Comparison of ENCODE assay signal across 8 cellular contexts in genomic region chr14:93655078-93655750, GRCh38.
DNase-seq lines count a peak whose midpoint lies in the region; ATAC-seq, FAIRE-seq and TF ChIP-seq lines count a peak whose summit lies in the region.

No MANE protein-coding gene starts in this region.

- H3K9me1 ChIP-seq in K562 (ENCODE audit: control insufficient read depth, insufficient read depth, low read length) (no peaks in the 10 kb centered on the region), keratinocyte (ENCODE audit: control insufficient read depth, extremely low read depth, insufficient read depth, low read length) (no peaks in the 10 kb centered on the region)

- DNase-seq in AG09319 (ENCODE audit: extremely low read depth, low read depth) = peak; percentile 12
- no peak for DNase-seq in GM12891 (ENCODE audit: insufficient read length, low spot score)
- peak; percentile 13 for DNase-seq in NCI-H226
- peak; percentile 15 to 43 (median 23) for DNase-seq in K562 (ENCODE audit: extremely low read depth in 1 of 4, low spot score in 3 of 4)
- DNase-seq in keratinocyte (ENCODE audit: low read depth, low spot score) = no peak
- no peak for DNase-seq in aorta
- DNase-seq in activated CD8-positive, alpha-beta memory T cell treated with anti-CD3 and anti-CD28 coated beads, Interleukin-2, amount 50 U/mL, for 4 hours = no peak

- intact Hi-C loops in K562 (cut with micrococcal nuclease) = loop anchor here (2.0 to 5.0 kb wide), 3 partner anchors 238 to 347 kb away; no protein-coding TSS in a partner anchor
- intact Hi-C loops in aorta (cut with DNase I) = loop anchor here (1.0 to 5.0 kb wide), 4 partner anchors 134 to 252 kb away; partner anchors contain the start of gene PRIMA1 (in 2 of the 2)

- POLR2A ChIA-PET in K562 (lab: Yijun Ruan, JAX) = no interaction called here

- no peak overlapping the region for H3K4me2 ChIP-seq in K562 (ENCODE audit: insufficient read depth, low read length)
- no peak overlapping the region for H3K4me2 ChIP-seq in keratinocyte (ENCODE audit: control insufficient read depth, extremely low read depth, insufficient read depth, low read depth, low read length)

- H4K20me1 ChIP-seq in K562 (replicated peaks; ENCODE audit: control insufficient read depth, insufficient read depth, low read length) (no peaks in the 10 kb centered on the region), keratinocyte (ENCODE audit: control insufficient read depth, extremely low read depth, insufficient read depth, low read length) (no peaks in the 10 kb centered on the region)

- no TSS peak for BruUV-seq in K562 (replicated peaks; lab: Mats Ljungman, UMichigan)

- H3K4me3 ChIP-seq in K562 (no peak overlapping the region), keratinocyte (ENCODE audit: control insufficient read depth in 2 of 3, extremely low read depth in 1 of 3, insufficient read depth in 2 of 3, low read depth in 1 of 3, low read length in 3 of 3) (no peak overlapping the region), aorta (ENCODE audit: low read length in 2 of 2) (no peak overlapping the region)

- dilution Hi-C loops in keratinocyte (cut with MboI; ENCODE audit: extremely low pct_ligation_motif_present, low sequenced_read_pairs) = loop anchor here (25.0 kb wide), 1 partner anchor 257 kb away; no protein-coding TSS in a partner anchor

- H3K4me1 ChIP-seq in K562 (replicated peaks in 1 of 2; ENCODE audit: control insufficient read depth in 2 of 2, insufficient read depth in 2 of 2, low read length in 2 of 2) = no peaks in the 10 kb centered on the region
- H3K4me1 ChIP-seq in keratinocyte (ENCODE audit: control insufficient read depth, extremely low read depth, insufficient read depth, low read length) = no peaks in the 10 kb centered on the region
- no peaks in the 10 kb centered on the region for H3K4me1 ChIP-seq in aorta (ENCODE audit: control insufficient read depth in 1 of 2, insufficient read depth in 2 of 2, low read length in 2 of 2)

- TF ChIP-seq CTCF in AG09319 (IDR thresholded peaks at IDR 0.05; ENCODE audit: low read depth, low read length) (peak; percentile 48), K562 (IDR thresholded peaks at IDR 0.05 in 2 of 3, conservative IDR thresholded peaks at IDR 0.05 in 1 of 3; ENCODE audit: insufficient read depth in 2 of 3, low read depth in 1 of 3, low read length in 3 of 3) (peak; percentile 45 to 55 (median 50); a peak in 5 of 6 replicates), keratinocyte (optimal IDR thresholded peaks at IDR 0.05 in 1 of 3, IDR thresholded peaks at IDR 0.05 in 1 of 3, conservative IDR thresholded peaks at IDR 0.05 in 1 of 3; ENCODE audit: extremely low read depth in 1 of 3, insufficient read depth in 2 of 3, low read length in 3 of 3) (peak; percentile 32 to 52 (median 47))

- H3K27ac ChIP-seq in K562 (ENCODE audit: extremely low read depth, low read depth, low read length) (no peak overlapping the region), keratinocyte (ENCODE audit: control insufficient read depth, insufficient read depth, low read length) (no peak overlapping the region), aorta (ENCODE audit: low read depth in 1 of 2, low read length in 2 of 2) (no peak overlapping the region)

- H3K79me2 ChIP-seq in K562 (ENCODE audit: control insufficient read depth, insufficient read depth, low read length) (no peaks in the 10 kb centered on the region), keratinocyte (ENCODE audit: control insufficient read depth, insufficient read depth, low read length) (no peaks in the 10 kb centered on the region)

- H3K9ac ChIP-seq in K562 (ENCODE audit: insufficient read depth in 1 of 2, low read depth in 2 of 2, low read length in 2 of 2) (no peak overlapping the region), keratinocyte (ENCODE audit: control insufficient read depth, extremely low read depth, insufficient read depth, low read length) (no peak overlapping the region)

- no peaks in the 10 kb centered on the region for H3K36me3 ChIP-seq in K562 (ENCODE audit: control insufficient read depth, insufficient read depth, low read length)
- H3K36me3 ChIP-seq in keratinocyte (ENCODE audit: control insufficient read depth in 2 of 2, extremely low read depth in 1 of 2, insufficient read depth in 2 of 2, low read length in 2 of 2) = no peaks in the 10 kb centered on the region
- no peaks in the 10 kb centered on the region for H3K36me3 ChIP-seq in aorta (ENCODE audit: control insufficient read depth in 1 of 2, insufficient read depth in 2 of 2, low read length in 1 of 2)

- no peaks in the 10 kb centered on the region for H3K9me3 ChIP-seq in K562 (replicated peaks; ENCODE audit: control insufficient read depth, insufficient read depth, low read depth, low read length)
- H3K9me3 ChIP-seq in keratinocyte (ENCODE audit: control insufficient read depth, low read depth, low read length) = no peaks in the 10 kb centered on the region
- H3K9me3 ChIP-seq in aorta (ENCODE audit: control insufficient read depth, low read length) = no peaks in the 10 kb centered on the region

- TF ChIP-seq RAD21 in K562 (CRISPR knock-in tag; conservative IDR thresholded peaks at IDR 0.05 in 1 of 2, IDR thresholded peaks at IDR 0.05 in 1 of 2) = peak; percentile 38 to 57

- H3K27me3 ChIP-seq in K562 (ENCODE audit: control insufficient read depth in 2 of 2, insufficient read depth in 2 of 2, low read length in 2 of 2) = no peaks in the 10 kb centered on the region
- H3K27me3 ChIP-seq in keratinocyte (ENCODE audit: control insufficient read depth, extremely low read depth, insufficient read depth, low read length) = no peaks in the 10 kb centered on the region
- H3K27me3 ChIP-seq in aorta (ENCODE audit: control insufficient read depth in 1 of 2, insufficient read depth in 2 of 2, low read length in 1 of 2) = no peaks in the 10 kb centered on the region

- CTCF ChIA-PET in K562 (lab: Yijun Ruan, JAX; ENCODE audit: low intra/inter-chr PET ratio) = interaction anchor here (0.6 kb wide), 2 partner anchors 28 to 580 kb away, joined by 3 read pairs; no protein-coding TSS in a partner anchor

- 5% methylated on average over 9 of the region's 10 CpGs for WGBS in K562 (ENCODE audit: insufficient coverage, low coverage, missing lambda C conversion rate)
- 34 to 39% methylated on average over 10 of the region's 10 CpGs for WGBS in aorta, 2 donors

- no peak for TF ChIP-seq EP300 in K562 (IDR thresholded peaks at IDR 0.05; ENCODE audit: low read length)

- in situ Hi-C loops in K562 (cut with MboI) = loop anchor here (10.0 to 25.0 kb wide), 2 partner anchors 230 to 532 kb away; no protein-coding TSS in a partner anchor

- H2AFZ ChIP-seq in K562 (ENCODE audit: low read depth, low read length) (no peak overlapping the region), keratinocyte (ENCODE audit: control insufficient read depth, low read length) (no peak overlapping the region)

- FAIRE-seq in GM12891 (lab: Jason Lieb, UNC) = peak; percentile 64
- FAIRE-seq in K562 (lab: Jason Lieb, UNC) = no peak
- FAIRE-seq in keratinocyte (lab: Jason Lieb, UNC) = no peak

- TF ChIP-seq POLR2A in GM12891 (IDR thresholded peaks at IDR 0.05; ENCODE audit: low read depth, low read length) (no peak), K562 (conservative IDR thresholded peaks at IDR 0.05) (no peak)

- ATAC-seq in K562 = peak; percentile 63; the same call in 2 of the 3 replicates
- ATAC-seq in aorta (ENCODE audit: low FRiP score) = peak; percentile 70
- no peak for ATAC-seq in HG02852 (IDR thresholded peaks at IDR 0.05; ENCODE audit: unreplicated experiment)

TF ChIP-seq in GM12891, 5 proteins besides CTCF, POLR2A, EP300 and RAD21:
- TF ChIP-seq TAF1 (IDR thresholded peaks at IDR 0.05; ENCODE audit: low read depth, low read length) = no peak
- TF ChIP-seq SPI1 (IDR thresholded peaks at IDR 0.05; ENCODE audit: low read depth, low read length) = no peak
- TF ChIP-seq POU2F2 (IDR thresholded peaks at IDR 0.05; ENCODE audit: low read depth, low read length) = no peak
- no peak for TF ChIP-seq PAX5 (IDR thresholded peaks at IDR 0.05; ENCODE audit: insufficient read depth, low read length, severe bottlenecking)
- no peak for TF ChIP-seq POLR2AphosphoS5 (IDR thresholded peaks at IDR 0.05; ENCODE audit: low read depth, low read length)

TF ChIP-seq in K562, 482 proteins besides CTCF, POLR2A, EP300 and RAD21:
- TF ChIP-seq ZNF175 (CRISPR knock-in tag; IDR thresholded peaks at IDR 0.05; ENCODE audit: low read depth) (no peak), ZNF551 (CRISPR knock-in tag; IDR thresholded peaks at IDR 0.05) (no peak), ZNF3 (CRISPR knock-in tag; IDR thresholded peaks at IDR 0.05) (no peak)

Comparison
In these comparisons a context has a peak if more than half of its experiments do, and no peak if none do; other contexts are left out.
1. DNase-seq: peak in AG09319 (single experiment), NCI-H226 (single experiment) and K562 (4 of 4); none in GM12891 (single experiment), keratinocyte (single experiment), aorta (0 of 2) and activated CD8-positive, alpha-beta memory T cell treated with anti-CD3 and anti-CD28 coated beads, Interleukin-2, amount 50 U/mL, for 4 hours (single experiment).
2. Peak in every context shown above with its lines, with median percentiles within 50 percentile points of each other: CTCF ChIP-seq.